In genomic region chr22:38051900-38052862, GRCh38 we compare ENCODE assay signal across 8 cellular contexts. TPM values are rescaled to one million over a fixed set of nuclear protein-coding genes. Genes with fewer than 3 reads are reported as not detected.
A peak's percentile ranks its signal among the peaks of the same experiment; 100 is the strongest.
DNase-seq lines count a peak whose midpoint lies in the region; ATAC-seq and TF ChIP-seq lines count a peak whose summit lies in the region.

No MANE protein-coding gene starts in this region.

- no peaks in the 10 kb centered on the region for H3K79me2 ChIP-seq in osteoblast (ENCODE audit: insufficient read depth, low read length)

- H3K27ac ChIP-seq in osteoblast (ENCODE audit: low read depth, low read length) (no peak overlapping the region), thoracic aorta (no peak overlapping the region)

- H2AFZ ChIP-seq in osteoblast (ENCODE audit: low read length): peak overlapping the region; percentile 77

- DNase-seq in 8988T (peak; percentile 84), NCI-H1048 (lab: John Stamatoyannopoulos, UW) (peak; percentile 58), SK-MEL-5 (ENCODE audit: low read depth, low spot score) (peak; percentile 89), activated gamma-delta T cell (lab: John Stamatoyannopoulos, UW) (peak; percentile 34), foreskin melanocyte (peak; percentile 50), osteoblast (ENCODE audit: insufficient read length, low spot score, missing footprints) (peak; percentile 99), thoracic aorta (ENCODE audit: low spot score) (no peak)

- H3K4me1 ChIP-seq in osteoblast (ENCODE audit: insufficient read depth, low read length) (peaks cover 2% of the 10 kb centered on the region), thoracic aorta (ENCODE audit: control insufficient read depth in 1 of 2, low read depth in 2 of 2) (peaks cover 5 to 8% of the 10 kb centered on the region in 2 donors)

- in situ Hi-C loops in SK-MEL-5 (cut with HindIII; ENCODE audit: low pct_unique_long_range_greater_than_20kb, low sequenced_read_pairs): no loop called here

- H3K27me3 ChIP-seq in osteoblast (ENCODE audit: insufficient read depth, low read length): peaks cover 6% of the 10 kb centered on the region
- H3K27me3 ChIP-seq in thoracic aorta (replicated peaks; ENCODE audit: insufficient read depth): no peaks in the 10 kb centered on the region

- no peak overlapping the region for H3K4me3 ChIP-seq in osteoblast (ENCODE audit: insufficient read depth, low read length)
- H3K4me3 ChIP-seq in thoracic aorta: no peak overlapping the region

- H3K9me3 ChIP-seq in osteoblast (ENCODE audit: low read depth, low read length): no peaks in the 10 kb centered on the region
- no peaks in the 10 kb centered on the region for H3K9me3 ChIP-seq in thoracic aorta

- ATAC-seq in GM18868 (IDR thresholded peaks at IDR 0.05; ENCODE audit: unreplicated experiment) (peak; percentile 51), thoracic aorta (ENCODE audit: insufficient number of reproducible peaks, low FRiP score, low read depth) (peak; percentile 23)

- no peak overlapping the region for H3K4me2 ChIP-seq in osteoblast (ENCODE audit: insufficient read depth, low read length)

- TF ChIP-seq CTCF in osteoblast (IDR thresholded peaks at IDR 0.05; ENCODE audit: extremely low read depth, low read depth, low read length) (peak; percentile 75), thoracic aorta (IDR thresholded peaks at IDR 0.05) (peak; percentile 88)

- no peaks in the 10 kb centered on the region for H4K20me1 ChIP-seq in osteoblast (ENCODE audit: insufficient read depth, low read length)

- no peaks in the 10 kb centered on the region for H3K36me3 ChIP-seq in osteoblast (ENCODE audit: insufficient read depth, low read length)
- H3K36me3 ChIP-seq in thoracic aorta: no peaks in the 10 kb centered on the region

RNA-seq across cellular contexts. Expression of gene PICK1, which starts 5.0 kb away (rescaled TPM):
- 24.2 and 35.7 TPM in 2 replicates for total RNA-seq in SK-MEL-5 (2014; rRNA removed; shearing (Covaris generic))
- polyA plus RNA-seq in SK-MEL-5 (2015; cell fraction: cytosol; rRNA removed): 30.7 and 34.7 TPM in 2 replicates
- 116 and 137 TPM in 2 replicates for polyA plus RNA-seq in SK-MEL-5 (2015; cell fraction: nucleus; rRNA removed)
- 14.4 and 15.6 TPM in 2 replicates for total RNA-seq in osteoblast
- total RNA-seq in thoracic aorta: 10 to 100 TPM; 33.9 to 56.2 TPM

RNA-seq across cellular contexts. Expression of gene SLC16A8, which starts 31.8 kb away (rescaled TPM):
- total RNA-seq in SK-MEL-5 (2014; rRNA removed; shearing (Covaris generic)): not detected in 2 replicates
- polyA plus RNA-seq in SK-MEL-5 (2015; cell fraction: cytosol; rRNA removed): not detected in 2 replicates
- not detected in 2 replicates for polyA plus RNA-seq in SK-MEL-5 (2015; cell fraction: nucleus; rRNA removed)
- total RNA-seq in osteoblast (not detected in 2 replicates), thoracic aorta (1 to 10 TPM; 1.2 to 1.5 TPM)

RNA-seq across cellular contexts. Expression of gene BAIAP2L2, which starts 58.3 kb away (rescaled TPM):
- 42.1 and 49.1 TPM in 2 replicates for total RNA-seq in SK-MEL-5 (2014; rRNA removed; shearing (Covaris generic))
- 66.3 and 93.6 TPM in 2 replicates for polyA plus RNA-seq in SK-MEL-5 (2015; cell fraction: cytosol; rRNA removed)
- 5.9 and 11.8 TPM in 2 replicates for polyA plus RNA-seq in SK-MEL-5 (2015; cell fraction: nucleus; rRNA removed)
- total RNA-seq in osteoblast (0.88 and 1.1 TPM in 2 replicates), thoracic aorta (1 to 10 TPM in 1 of 2 donors, not detected in 1; 2.5 TPM)

Comparison
In these comparisons a context has a peak if more than half of its experiments do, and no peak if none do; other contexts are left out.
1. RNA of gene BAIAP2L2, which starts 58.3 kb away (total RNA-seq): 42.1 to 49.1 TPM in SK-MEL-5; 2.5 TPM in thoracic aorta and 0.88 to 1.1 TPM in osteoblast; every median in the first group is over 10 times any median in the second.